ENCODE assay signal across 9 cellular contexts in genomic region chr19:37932985-37933953, GRCh38. TPM values are rescaled to one million over a fixed set of nuclear protein-coding genes. Genes with fewer than 3 reads are reported as not detected.
A peak's percentile ranks its signal among the peaks of the same experiment; 100 is the strongest.
DNase-seq lines count a peak whose midpoint lies in the region; ATAC-seq, FAIRE-seq and TF ChIP-seq lines count a peak whose summit lies in the region.
"Had no signal": no experiment of that assay in that cellular context is flagged by ENCODE, and none has a peak within 500 bp of the region (broad histone marks: within the 10 kb centered on the region; RNA-seq: fewer than 3 reads in every experiment).

No MANE protein-coding gene starts in this region.

- peaks cover 18% of the 10 kb centered on the region for H3K79me1 ChIP-seq in mesendoderm (ENCODE audit: low read length)

- SMC1A ChIA-PET in GM12878 (lab: Charles Lee; ENCODE audit: uncharacterized antibody, unreplicated experiment), result interaction anchor here (0.7 to 4.2 kb wide), 17 partner anchors 10 to 114 kb away, joined by 3 to 46 read pairs (median 14); no protein-coding TSS in a partner anchor

- H2BK120ac ChIP-seq in mesendoderm (ENCODE audit: low read depth, low read length), result peak overlapping the region; percentile 16

- no peak overlapping the region for H3K4ac ChIP-seq in mesendoderm (ENCODE audit: low read depth, low read length)

- H4K5ac ChIP-seq in mesendoderm (ENCODE audit: low read length), result no peak overlapping the region

- H4K20me1 ChIP-seq in GM12878 (ENCODE audit: control insufficient read depth, insufficient read depth), result no peaks in the 10 kb centered on the region

- peak overlapping the region; percentile 98 for H3K4me2 ChIP-seq in GM12878 (ENCODE audit: control insufficient read depth, insufficient read depth)
- peak overlapping the region; percentile 52 for H3K4me2 ChIP-seq in mesendoderm (ENCODE audit: low read length)

- intact Hi-C loops in GM12878 (cut with micrococcal nuclease; ENCODE audit: unreplicated experiment), result no loop called here
- intact Hi-C loops in sciatic nerve (cut with DNase I), result no loop called here

- CTCF ChIA-PET in GM12878 (lab: Yijun Ruan, JAX), result interaction anchor here (0.9 to 2.9 kb wide), 17 partner anchors 10 to 161 kb away, joined by 3 to 33 read pairs (median 6); partner anchors contain the start of genes SIPA1L3 and WDR87

- H3K4me3 ChIP-seq in GM12878, result peak overlapping the region; percentile 69
- H3K4me3 ChIP-seq in mesendoderm (ENCODE audit: low read length), result no peak overlapping the region

- H3K56ac ChIP-seq in mesendoderm (ENCODE audit: low read length), result peak overlapping the region; percentile 61

- H3K79me2 ChIP-seq in GM12878 (ENCODE audit: control insufficient read depth, insufficient read depth, low read length) (peaks cover 86% of the 10 kb centered on the region), mesendoderm (ENCODE audit: control insufficient read depth, insufficient read depth, low read length) (peaks cover 5% of the 10 kb centered on the region)

- no peak for TF ChIP-seq RAD21 in GM12878 (IDR thresholded peaks at IDR 0.05; ENCODE audit: insufficient read depth, low read depth, low read length)

- peak overlapping the region; percentile 76; the same call in 1 of the 2 replicates for H3K9ac ChIP-seq in GM12878 (ENCODE audit: control insufficient read depth, insufficient read depth, low read length)
- peak overlapping the region; percentile 42 for H3K9ac ChIP-seq in mesendoderm (ENCODE audit: low read length)

- no peak for TF ChIP-seq CTCF in C4-2B (conservative IDR thresholded peaks at IDR 0.05)
- TF ChIP-seq CTCF in GM12878 (IDR thresholded peaks at IDR 0.05 in 2 of 3, conservative IDR thresholded peaks at IDR 0.05 in 1 of 3; ENCODE audit: control insufficient read depth in 2 of 3, extremely low read depth in 1 of 3, insufficient read depth in 1 of 3, low read depth in 3 of 3, low read length in 3 of 3), result no peak

- FAIRE-seq in GM12878 (lab: Jason Lieb, UNC), result no peak

- in situ Hi-C loops in GM12878 (cut with MboI), result no loop called here

- H3K36me3 ChIP-seq in GM12878 (ENCODE audit: control insufficient read depth in 2 of 2, insufficient read depth in 2 of 2, low read length in 1 of 2) (peaks cover 2 to 16% of the 10 kb centered on the region in 2 experiments; a peak in 3 of 4 replicates), mesendoderm (ENCODE audit: control insufficient read depth, insufficient read depth, low read length) (no peaks in the 10 kb centered on the region)

- POLR2A ChIA-PET in GM12878 (lab: Charles Lee), result interaction anchor here (0.5 to 3.5 kb wide), 13 partner anchors 11 to 100 kb away, joined by 4 to 25 read pairs (median 11); partner anchors contain the start of genes SIPA1L3 and WDR87

- no peak overlapping the region for H4K8ac ChIP-seq in mesendoderm (ENCODE audit: low read depth, low read length)

- peaks cover 31% of the 10 kb centered on the region for H3K9me3 ChIP-seq in GM12878 (replicated peaks; ENCODE audit: control insufficient read depth, insufficient read depth, low read length)

- peak; percentile 30 for ATAC-seq in GM12878
- ATAC-seq in HG02759 (IDR thresholded peaks at IDR 0.05; ENCODE audit: unreplicated experiment), result no peak
- no peak for ATAC-seq in sciatic nerve
- ATAC-seq in GM21390 (IDR thresholded peaks at IDR 0.05; ENCODE audit: unreplicated experiment), result no peak

- TF ChIP-seq EP300 in GM12878 (IDR thresholded peaks at IDR 0.05; ENCODE audit: borderline replicate concordance in 1 of 2, control insufficient read depth in 1 of 2, low read depth in 2 of 2, low read length in 2 of 2), result no peak

- no TSS peak for BruUV-seq in GM12878 (replicated peaks; lab: Mats Ljungman, UMichigan)

- no peak overlapping the region for H2AK5ac ChIP-seq in mesendoderm (ENCODE audit: low read length)

- RAD21 ChIA-PET in GM12878 (lab: Charles Lee; ENCODE audit: unreplicated experiment), result interaction anchor here (0.6 to 4.6 kb wide), 19 partner anchors 8 to 127 kb away, joined by 3 to 66 read pairs (median 9); partner anchors contain the start of genes SIPA1L3 and WDR87

- no peak overlapping the region for H3K23ac ChIP-seq in mesendoderm (ENCODE audit: low read length)

- H3K4me1 ChIP-seq in GM12878 (ENCODE audit: control insufficient read depth, insufficient read depth, low read length), result peaks cover 34% of the 10 kb centered on the region
- peaks cover 5% of the 10 kb centered on the region for H3K4me1 ChIP-seq in mesendoderm (ENCODE audit: control insufficient read depth, low read depth, low read length)

- no peaks in the 10 kb centered on the region for H3K27me3 ChIP-seq in GM12878 (replicated peaks in 1 of 2; ENCODE audit: control insufficient read depth in 2 of 2, insufficient read depth in 2 of 2, low read length in 1 of 2)
- H3K27me3 ChIP-seq in mesendoderm (ENCODE audit: insufficient read depth, low read length, poor library complexity), result no peaks in the 10 kb centered on the region

- H3K27ac ChIP-seq in C4-2B (peak overlapping the region; percentile 52), GM12878 (ENCODE audit: control insufficient read depth, insufficient read depth) (peak overlapping the region; percentile 87), mesendoderm (ENCODE audit: low read depth, low read length) (peak overlapping the region; percentile 28)

- 98% methylated on average over 12 of the region's 12 CpGs for WGBS in GM12878 (ENCODE audit: insufficient coverage, insufficient replicate concordance, low lambda C conversion rate, missing lambda C conversion rate)
- no CpG with 5 or more reads among the region's 12 CpGs for WGBS in mesendoderm (ENCODE audit: extremely low coverage, insufficient coverage, low lambda C conversion rate)

- no peak overlapping the region for H2BK15ac ChIP-seq in mesendoderm (replicated peaks; ENCODE audit: low read depth)

- DNase-seq in LHCN-M2 (ENCODE audit: low read depth) (peak; percentile 66), GM12878 (ENCODE audit: low read depth, low spot score) (no peak), mesendoderm (peak; percentile 28), DMS 273 (lab: John Stamatoyannopoulos, UW; ENCODE audit: unreplicated experiment) (no peak), sciatic nerve (ENCODE audit: low spot score) (no peak)
- DNase-seq: activated naive CD8-positive, alpha-beta T cell treated with anti-CD3 and anti-CD28 coated beads, Interleukin-2, amount 10 ng/mL, durations not matched to agents 7 days and 5 days had no signal

- no peak overlapping the region for H2AFZ ChIP-seq in GM12878 (ENCODE audit: control insufficient read depth, low read depth, low read length)

- TF ChIP-seq POLR2A in GM12878 (IDR thresholded peaks at IDR 0.05; ENCODE audit: low read depth, low read length), result no peak

- no peak overlapping the region for H2BK5ac ChIP-seq in mesendoderm (ENCODE audit: low read length)

- H3K18ac ChIP-seq in mesendoderm (ENCODE audit: low read length), result peak overlapping the region; percentile 41

TF ChIP-seq in GM12878, 131 proteins besides CTCF, POLR2A, EP300 and RAD21:
- TF ChIP-seq TCF12 (IDR thresholded peaks at IDR 0.05; ENCODE audit: low read depth, low read length), result 0 out of 2 replicates have a peak, but pooled peaks have one; percentile 45
- no peak for TF ChIP-seq JUND (IDR thresholded peaks at IDR 0.05; ENCODE audit: low read depth, low read length)
- peak in 1 of 2 experiments; percentile 5; a peak in 1 of 4 replicates for TF ChIP-seq BHLHE40 (IDR thresholded peaks at IDR 0.05; ENCODE audit: borderline replicate concordance in 1 of 2, low read depth in 2 of 2, low read length in 1 of 2)
- peak; percentile 40; the same call in 1 of the 2 replicates for TF ChIP-seq NR2F1 (conservative IDR thresholded peaks at IDR 0.05)

RNA-seq across cellular contexts. Expression of gene SIPA1L3, which starts 26.3 kb away (rescaled TPM):
- total RNA-seq in LHCN-M2 (2014; rRNA removed), result 30.4 and 32.8 TPM in 2 replicates
- 19.2 TPM for polyA plus RNA-seq in LHCN-M2 (2012)
- total RNA-seq in GM12878 (2013; cell fraction: nucleolus; rRNA removed), result 281 and 318 TPM in 2 replicates
- total RNA-seq in GM12878 (2014; rRNA removed), result 21.8 and 23.7 TPM in 2 replicates
- 25.1 and 25.2 TPM in 2 replicates for total RNA-seq in GM12878 (2014; rRNA removed; fragmentation: Illumina TruSeq; extraction: Trizol)
- 66.2 and 71.1 TPM in 2 replicates for total RNA-seq in GM12878 (2021)
- 10.4 TPM for polyA plus RNA-seq in GM12878 (2011; ENCODE audit: low read depth)
- 8.5 and 14.3 TPM in 2 replicates for polyA plus RNA-seq in GM12878 (2011; rRNA removed)
- 10.2 and 16.8 TPM in 2 replicates for polyA plus RNA-seq in GM12878 (2011; cell fraction: cytosol; rRNA removed)
- 17.8 and 28.7 TPM in 2 replicates for polyA plus RNA-seq in GM12878 (2011; cell fraction: nucleus; rRNA removed)
- 19.0 and 28.9 TPM in 2 replicates for polyA plus RNA-seq in GM12878 (2012)
- polyA plus RNA-seq in GM12878 (2014; fragmentation: Illumina TruSeq; extraction: Trizol), result 14.5 and 19.1 TPM in 2 replicates
- polyA plus RNA-seq in GM12878 (2014; fragmentation: Nextera tagmentation; extraction: Ambion mirVana), result under 1 TPM; 0.24 to 0.63 TPM
- 19.2 and 24.2 TPM in 2 replicates for polyA plus RNA-seq in GM12878 (2014; rRNA removed)
- 10 to 100 TPM; 17.7 to 23.3 TPM for polyA plus RNA-seq in GM12878 (2016; fragmentation: Nextera tagmentation; extraction: Ambion mirVana)
- 33.6 and 41.5 TPM in 2 replicates for polyA minus RNA-seq in GM12878 (2011; rRNA and poly(A)+ RNA removed)
- polyA minus RNA-seq in GM12878 (2011; cell fraction: cytosol; rRNA and poly(A)+ RNA removed), result 32.3 and 34.3 TPM in 2 replicates
- 23.3 and 46.3 TPM in 2 replicates for polyA minus RNA-seq in GM12878 (2011; cell fraction: nucleus; rRNA and poly(A)+ RNA removed)
- 9.1 TPM for polyA plus RNA-seq in mesendoderm (2013, experiment 1 of 2)
- 9.8 TPM for polyA plus RNA-seq in mesendoderm (2013, experiment 2 of 2)
- total RNA-seq in sciatic nerve, result 26.1 TPM

RNA-seq across cellular contexts. Expression of gene WDR87, which starts 26.9 kb away (rescaled TPM):
- not detected in 2 replicates for total RNA-seq in LHCN-M2 (2014; rRNA removed)
- polyA plus RNA-seq in LHCN-M2 (2012), result not detected
- total RNA-seq in GM12878 (2013; cell fraction: nucleolus; rRNA removed), result not detected in 2 replicates
- total RNA-seq in GM12878 (2014; rRNA removed), result under 0.01 TPM in 1 of 2 replicates, not detected in the other
- not detected in 2 replicates for total RNA-seq in GM12878 (2014; rRNA removed; fragmentation: Illumina TruSeq; extraction: Trizol)
- total RNA-seq in GM12878 (2021), result not detected in 2 replicates
- not detected for polyA plus RNA-seq in GM12878 (2011; ENCODE audit: low read depth)
- not detected in 2 replicates for polyA plus RNA-seq in GM12878 (2011; rRNA removed)
- polyA plus RNA-seq in GM12878 (2011; cell fraction: cytosol; rRNA removed), result not detected in 2 replicates
- not detected in 2 replicates for polyA plus RNA-seq in GM12878 (2011; cell fraction: nucleus; rRNA removed)
- not detected in 2 replicates for polyA plus RNA-seq in GM12878 (2012)
- 0.03 TPM in 1 of 2 replicates, not detected in the other for polyA plus RNA-seq in GM12878 (2014; fragmentation: Illumina TruSeq; extraction: Trizol)
- not detected for polyA plus RNA-seq in GM12878 (2014; fragmentation: Nextera tagmentation; extraction: Ambion mirVana)
- polyA plus RNA-seq in GM12878 (2014; rRNA removed), result not detected in 2 replicates
- not detected for polyA plus RNA-seq in GM12878 (2016; fragmentation: Nextera tagmentation; extraction: Ambion mirVana)
- polyA minus RNA-seq in GM12878 (2011; rRNA and poly(A)+ RNA removed), result not detected in 2 replicates
- not detected in 2 replicates for polyA minus RNA-seq in GM12878 (2011; cell fraction: cytosol; rRNA and poly(A)+ RNA removed)
- not detected in 2 replicates for polyA minus RNA-seq in GM12878 (2011; cell fraction: nucleus; rRNA and poly(A)+ RNA removed)
- not detected for polyA plus RNA-seq in mesendoderm (2013, experiment 1 of 2)
- polyA plus RNA-seq in mesendoderm (2013, experiment 2 of 2), result under 0.01 TPM
- not detected for total RNA-seq in sciatic nerve
- total RNA-seq: activated naive CD8-positive, alpha-beta T cell treated with anti-CD3 and anti-CD28 coated beads, Interleukin-2, amount 10 ng/mL, durations not matched to agents 7 days and 5 days had no signal

Comparison
In these comparisons a context has a peak if more than half of its experiments do, and no peak if none do; other contexts are left out.
1. H3K27ac ChIP-seq: peak in every context shown above with its lines; median percentile 87 in GM12878; 52 in C4-2B; 28 in mesendoderm.
2. DNase-seq: peak in LHCN-M2 (single experiment) and mesendoderm (single experiment); none in GM12878 (single experiment), DMS 273 (single experiment) and sciatic nerve (single experiment).